Comparison of ENCODE assay signal across 7 cellular contexts in the genomic region with DNA sequence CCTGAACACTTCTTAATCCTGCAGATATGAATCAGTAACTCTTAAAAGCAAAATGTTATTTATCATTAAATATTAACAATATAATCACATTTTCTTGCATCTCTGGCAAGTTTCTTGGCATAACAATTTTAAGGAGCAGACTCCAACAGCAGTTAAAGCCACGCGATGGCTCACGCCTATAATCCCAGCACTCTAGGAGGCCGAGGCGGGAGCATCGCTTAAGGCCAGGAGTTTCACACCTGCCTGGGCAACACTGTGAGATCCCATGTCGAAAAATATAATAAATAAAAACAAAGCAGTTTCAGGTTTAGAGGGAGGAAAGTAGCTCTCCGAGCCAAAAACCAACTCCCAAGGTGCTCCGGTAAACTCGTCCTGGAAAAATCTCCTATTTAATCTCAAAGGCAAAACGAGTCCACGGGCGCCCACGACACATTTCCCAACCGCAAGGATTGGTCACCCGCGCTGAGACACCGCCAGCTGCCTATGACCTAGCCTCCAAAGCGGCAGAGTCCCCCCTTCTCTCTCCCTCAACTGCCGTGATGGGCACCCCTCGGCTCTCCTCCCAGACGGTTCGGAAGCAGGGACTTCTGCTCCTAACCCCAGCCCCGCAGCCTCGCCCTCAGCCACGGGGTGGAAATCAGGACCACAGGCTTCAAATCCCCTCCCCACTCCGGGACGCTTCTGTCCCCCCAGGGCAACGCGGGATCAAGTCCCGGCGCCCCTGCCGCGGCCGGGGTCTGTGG. TPM values are rescaled to one million over a fixed set of nuclear protein-coding genes. Genes with fewer than 3 reads are reported as not detected.
DNase-seq lines count a peak whose midpoint lies in the region; ATAC-seq and TF ChIP-seq lines count a peak whose summit lies in the region.
"Not testable (repeated sequence)": the region's sequence is repeated elsewhere in the genome, so short reads cannot be mapped to it uniquely, and the experiment has no call there.

No MANE protein-coding gene starts in this region.

- H3K36me3 ChIP-seq in OCI-LY3 (replicated peaks; ENCODE audit: low read depth, low read length); right lobe of liver: not testable (repeated sequence)

- peak; percentile 3 for ATAC-seq in GM18868 (IDR thresholded peaks at IDR 0.05; ENCODE audit: unreplicated experiment)
- ATAC-seq in HG03060 (IDR thresholded peaks at IDR 0.05; ENCODE audit: low read depth, unreplicated experiment), result peak; percentile 3
- peak; percentile 21 to 46 (median 26) for ATAC-seq in right lobe of liver

- H4K20me1 ChIP-seq in OCI-LY3 (ENCODE audit: insufficient read depth, low read length), result not testable (repeated sequence)

- H3K27me3 ChIP-seq in OCI-LY3 (ENCODE audit: low read depth, low read length); right lobe of liver: not testable (repeated sequence)

- not testable (repeated sequence) for TF ChIP-seq POLR2A in right lobe of liver (IDR thresholded peaks at IDR 0.05)

- peaks cover 12% of the 10 kb centered on the region for H3K4me1 ChIP-seq in OCI-LY3 (ENCODE audit: low read length)
- peaks cover 0 to 13% (median 0%) of the 10 kb centered on the region in 4 donors for H3K4me1 ChIP-seq in right lobe of liver

- not testable (repeated sequence) for TF ChIP-seq CTCF in OCI-LY3 (IDR thresholded peaks at IDR 0.05; ENCODE audit: low read depth, low read length); right lobe of liver (IDR thresholded peaks at IDR 0.05)

- H3K27ac ChIP-seq in OCI-LY3 (ENCODE audit: low read length) (peak overlapping the region; percentile 39), epithelial cell of prostate (peak overlapping the region; percentile 90), right lobe of liver (peak overlapping the region; percentile 62 to 93 (median 80))

- peak overlapping the region; percentile 78 for H3K9ac ChIP-seq in OCI-LY3 (ENCODE audit: low read length)

- not testable (repeated sequence) for H3K9me3 ChIP-seq in OCI-LY3 (ENCODE audit: insufficient read depth, low read length); right lobe of liver

- H3K4me3 ChIP-seq in OCI-LY3 (ENCODE audit: low read length), result peak overlapping the region; percentile 89
- peak overlapping the region; percentile 81 to 95 (median 92) for H3K4me3 ChIP-seq in right lobe of liver
- peak overlapping the region; percentile 96 for H3K4me3 ChIP-seq in skeletal muscle cell (ENCODE audit: low read depth, low read length)

- not testable (repeated sequence) for H2AFZ ChIP-seq in OCI-LY3 (ENCODE audit: low read depth, low read length)

- H3K79me2 ChIP-seq in OCI-LY3 (ENCODE audit: low read length), result peaks cover 60% of the 10 kb centered on the region

- peak; percentile 65 for DNase-seq in activated effector memory CD4-positive, alpha-beta T cell treated with anti-CD3 and anti-CD28 coated beads, Interleukin-2, amount 50 U/mL, for 16 hours
- DNase-seq in epithelial cell of prostate (ENCODE audit: low read depth, low spot score); right lobe of liver: not testable (repeated sequence)
- DNase-seq in skeletal muscle cell (ENCODE audit: low read depth), result peak; percentile 1

- H3K4me2 ChIP-seq in OCI-LY3 (ENCODE audit: low read length), result peak overlapping the region; percentile 65

- 7% methylated on average over 34 of the region's 35 CpGs for WGBS in right lobe of liver (ENCODE audit: insufficient coverage, low coverage, low lambda C conversion rate, missing lambda C conversion rate)

- intact Hi-C loops in right lobe of liver (cut with DNase I), result not testable (repeated sequence)

RNA-seq across cellular contexts. Expression of gene KCTD7, which starts 37.5 kb away (rescaled TPM):
- total RNA-seq in right lobe of liver, result 1 to 10 TPM; 1.4 to 5.7 (median 3.9) TPM

Comparison
In these comparisons a context has a peak if more than half of its experiments do, and no peak if none do; other contexts are left out.
1. H3K27ac ChIP-seq: peak in every context shown above with its lines; median percentile 90 in epithelial cell of prostate; 80 in right lobe of liver; 39 in OCI-LY3.